ENCODE assay signal across 12 cellular contexts in the genomic region with DNA sequence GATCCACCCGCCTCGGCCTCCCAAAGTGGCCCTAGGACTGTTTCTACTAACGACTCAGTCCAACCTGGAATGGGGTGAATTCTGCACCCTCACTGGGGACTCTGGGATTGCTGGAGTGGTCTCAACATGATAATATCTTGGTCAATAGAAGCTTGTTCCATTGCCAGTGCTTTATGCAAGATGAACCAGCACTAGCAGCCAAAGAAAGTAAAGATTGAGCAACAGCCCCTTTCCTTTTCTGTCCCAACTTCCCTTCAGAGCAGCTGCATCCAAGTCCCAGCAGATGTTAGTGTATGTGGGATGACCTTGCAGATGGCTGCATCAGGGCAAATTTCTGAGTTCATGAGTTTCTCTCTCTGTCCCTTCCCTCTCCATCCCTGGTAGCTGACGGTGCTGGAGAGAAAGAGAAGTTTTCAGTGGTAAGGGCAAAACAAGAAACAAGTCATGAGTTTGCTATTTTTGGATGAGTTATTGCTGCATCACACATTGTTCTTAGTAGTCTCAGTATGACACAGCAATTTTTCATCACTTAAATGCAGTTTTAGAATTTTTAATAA.
DNase-seq lines count a peak whose midpoint lies in the region; ATAC-seq and TF ChIP-seq lines count a peak whose summit lies in the region.
"Had no signal": no experiment of that assay in that cellular context is flagged by ENCODE, and none has a peak within 500 bp of the region (broad histone marks: within the 10 kb centered on the region; RNA-seq: fewer than 3 reads in every experiment).

No MANE protein-coding gene starts in this region.

- H3K36me3 ChIP-seq in heart right ventricle (no peaks in the 10 kb centered on the region), Caco-2 (ENCODE audit: control insufficient read depth, insufficient read depth, low read length) (no peaks in the 10 kb centered on the region)
- H3K36me3 ChIP-seq: thoracic aorta had no signal

- H3K4me3 ChIP-seq in heart right ventricle: no peak overlapping the region
- H3K4me3 ChIP-seq in Caco-2 (ENCODE audit: low read depth, low read length): no peak overlapping the region
- H3K4me3 ChIP-seq: dorsolateral prefrontal cortex, thoracic aorta had no signal

- no TSS peak for BruUV-seq in Caco-2 (replicated peaks; lab: Mats Ljungman, UMichigan)

- H3K27me3 Mint-ChIP-seq in Caco-2 (ENCODE audit: insufficient read depth, unreplicated experiment): no peaks in the 10 kb centered on the region

- H3K4me3 Mint-ChIP-seq in Caco-2 (ENCODE audit: unreplicated experiment): no peak overlapping the region

- H3K4me1 ChIP-seq in heart right ventricle: peaks cover 0 to 6% (median 0%) of the 10 kb centered on the region in 9 donors
- H3K4me1 ChIP-seq in Caco-2: no peaks in the 10 kb centered on the region
- H3K4me1 ChIP-seq: parathyroid adenoma had no signal

- ATAC-seq in GM21447 (IDR thresholded peaks at IDR 0.05; ENCODE audit: unreplicated experiment) (peak; percentile 53), heart right ventricle (peak; percentile 84 to 98 (median 91)), HG02852 (IDR thresholded peaks at IDR 0.05; ENCODE audit: unreplicated experiment) (no peak), HG02870 (IDR thresholded peaks at IDR 0.05; ENCODE audit: unreplicated experiment) (no peak)

- H3K27ac Mint-ChIP-seq in Caco-2 (ENCODE audit: unreplicated experiment): no peak overlapping the region

- H3K27ac ChIP-seq in heart right ventricle: peak overlapping the region in 4 of 10 donors; percentile 6 to 33 (median 25)
- H3K27ac ChIP-seq: parathyroid adenoma, thoracic aorta had no signal

- H3K9me3 ChIP-seq in heart right ventricle (no peaks in the 10 kb centered on the region), Caco-2 (no peaks in the 10 kb centered on the region)
- H3K9me3 ChIP-seq: thoracic aorta had no signal

- TF ChIP-seq CTCF in heart right ventricle (IDR thresholded peaks at IDR 0.05) (no peak), Caco-2 (IDR thresholded peaks at IDR 0.05; ENCODE audit: insufficient read depth in 1 of 2, low read depth in 1 of 2, low read length in 1 of 2, severe bottlenecking in 1 of 2, unreplicated experiment in 1 of 2) (no peak)

- no peaks in the 10 kb centered on the region for H3K9me3 Mint-ChIP-seq in Caco-2 (ENCODE audit: unreplicated experiment)

- H3K27me3 ChIP-seq in heart right ventricle: no peaks in the 10 kb centered on the region
- no peaks in the 10 kb centered on the region for H3K27me3 ChIP-seq in Caco-2 (replicated peaks; ENCODE audit: control insufficient read depth, insufficient read depth, low read length)

- no peaks in the 10 kb centered on the region for H3K4me1 Mint-ChIP-seq in Caco-2 (ENCODE audit: low read depth, unreplicated experiment)

- no peaks in the 10 kb centered on the region for H3K36me3 Mint-ChIP-seq in Caco-2 (ENCODE audit: insufficient read depth, unreplicated experiment)

- intact Hi-C loops in heart right ventricle (cut with DNase I): loop anchor here in 1 of 10 donors (10.0 kb wide), 1 partner anchor 187 kb away; a partner anchor contains a TSS
- intact Hi-C loops in Caco-2 (cut with micrococcal nuclease; ENCODE audit: unreplicated experiment): no loop called here

- CTCF ChIA-PET in Caco-2 (lab: Charles Lee): no interaction called here

- POLR2A ChIA-PET in Caco-2 (lab: Charles Lee): no interaction called here

- 60 to 66% methylated on average over 4 of the region's 4 CpGs for WGBS in heart right ventricle, 2 donors

- DNase-seq in RKO (ENCODE audit: low spot score) (peak; percentile 41), heart right ventricle (peak; percentile 15 to 41), ureter (ENCODE audit: low spot score) (peak; percentile 46), Caco-2 (no peak)
- DNase-seq in activated CD4-positive, alpha-beta T cell treated with anti-CD3 and anti-CD28 coated beads for 48 hours: no peak
- DNase-seq: dorsolateral prefrontal cortex, NCI-H1048 had no signal

Comparison
In these comparisons a context has a peak if more than half of its experiments do, and no peak if none do; other contexts are left out.
1. ATAC-seq: peak in GM21447 (single experiment) and heart right ventricle (8 of 8); none in HG02852 (single experiment) and HG02870 (single experiment).
2. DNase-seq: peak in RKO (single experiment), heart right ventricle (2 of 2) and ureter (single experiment); none in activated CD4-positive, alpha-beta T cell treated with anti-CD3 and anti-CD28 coated beads for 48 hours (single experiment) and Caco-2 (0 of 2).